ENCODE assay signal across 1 cellular context in the genomic region with DNA sequence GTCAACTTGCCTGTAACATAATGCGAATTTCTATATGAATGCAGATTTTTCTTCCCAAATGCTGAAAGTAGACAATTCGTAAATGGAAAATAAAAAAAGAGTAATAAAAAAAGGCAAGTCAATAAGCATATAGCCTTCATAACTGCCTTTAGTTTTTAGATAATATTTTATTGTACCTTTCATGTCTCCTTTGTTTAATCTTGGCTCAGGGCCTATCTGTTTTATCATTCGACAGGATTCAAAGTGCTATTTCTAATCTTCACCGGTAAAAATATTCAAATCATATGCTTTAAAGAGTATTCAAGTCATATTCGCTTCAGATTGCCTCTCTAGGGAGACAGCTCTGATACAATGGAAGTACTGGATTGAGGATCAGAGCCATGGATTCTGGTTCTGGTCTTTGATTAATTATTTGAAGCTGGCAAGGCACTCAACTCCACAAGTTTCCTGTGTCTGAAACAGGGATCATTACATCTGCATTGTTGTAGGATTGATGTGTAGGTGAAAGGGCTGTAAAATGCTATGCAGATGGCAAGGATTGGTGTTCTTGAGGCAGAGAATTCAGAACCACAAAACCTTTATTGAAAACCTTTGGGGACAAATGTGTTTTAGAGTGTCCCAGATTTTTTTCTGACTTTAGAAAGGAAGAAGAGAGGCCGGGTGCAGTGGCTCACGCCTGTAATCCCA.
TF ChIP-seq lines count a peak whose summit lies in the region.

No MANE protein-coding gene starts in this region.

TF ChIP-seq in neural cell, 6 proteins besides CTCF, POLR2A, EP300 and RAD21:
- TF ChIP-seq, protein P1, sequence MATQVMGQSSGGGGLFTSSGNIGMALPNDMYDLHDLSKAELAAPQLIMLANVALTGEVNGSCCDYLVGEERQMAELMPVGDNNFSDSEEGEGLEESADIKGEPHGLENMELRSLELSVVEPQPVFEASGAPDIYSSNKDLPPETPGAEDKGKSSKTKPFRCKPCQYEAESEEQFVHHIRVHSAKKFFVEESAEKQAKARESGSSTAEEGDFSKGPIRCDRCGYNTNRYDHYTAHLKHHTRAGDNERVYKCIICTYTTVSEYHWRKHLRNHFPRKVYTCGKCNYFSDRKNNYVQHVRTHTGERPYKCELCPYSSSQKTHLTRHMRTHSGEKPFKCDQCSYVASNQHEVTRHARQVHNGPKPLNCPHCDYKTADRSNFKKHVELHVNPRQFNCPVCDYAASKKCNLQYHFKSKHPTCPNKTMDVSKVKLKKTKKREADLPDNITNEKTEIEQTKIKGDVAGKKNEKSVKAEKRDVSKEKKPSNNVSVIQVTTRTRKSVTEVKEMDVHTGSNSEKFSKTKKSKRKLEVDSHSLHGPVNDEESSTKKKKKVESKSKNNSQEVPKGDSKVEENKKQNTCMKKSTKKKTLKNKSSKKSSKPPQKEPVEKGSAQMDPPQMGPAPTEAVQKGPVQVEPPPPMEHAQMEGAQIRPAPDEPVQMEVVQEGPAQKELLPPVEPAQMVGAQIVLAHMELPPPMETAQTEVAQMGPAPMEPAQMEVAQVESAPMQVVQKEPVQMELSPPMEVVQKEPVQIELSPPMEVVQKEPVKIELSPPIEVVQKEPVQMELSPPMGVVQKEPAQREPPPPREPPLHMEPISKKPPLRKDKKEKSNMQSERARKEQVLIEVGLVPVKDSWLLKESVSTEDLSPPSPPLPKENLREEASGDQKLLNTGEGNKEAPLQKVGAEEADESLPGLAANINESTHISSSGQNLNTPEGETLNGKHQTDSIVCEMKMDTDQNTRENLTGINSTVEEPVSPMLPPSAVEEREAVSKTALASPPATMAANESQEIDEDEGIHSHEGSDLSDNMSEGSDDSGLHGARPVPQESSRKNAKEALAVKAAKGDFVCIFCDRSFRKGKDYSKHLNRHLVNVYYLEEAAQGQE (IDR thresholded peaks at IDR 0.05; ENCODE audit: borderline replicate concordance): peak; percentile 38
- TF ChIP-seq MXI1 (conservative IDR thresholded peaks at IDR 0.05; ENCODE audit: poor library complexity, severe bottlenecking): no peak
- TF ChIP-seq POLR2AphosphoS5 (IDR thresholded peaks at IDR 0.05): no peak
- TF ChIP-seq TAF1 (IDR thresholded peaks at IDR 0.05; ENCODE audit: low read depth): no peak
- TF ChIP-seq EZH2 (IDR thresholded peaks at IDR 0.05; ENCODE audit: borderline replicate concordance, insufficient read depth, low read length, poor library complexity, severe bottlenecking): no peak
- peak; percentile 35 for TF ChIP-seq SMC3 (conservative IDR thresholded peaks at IDR 0.05; ENCODE audit: poor library complexity)
